ENCODE assay signal across 19 cellular contexts in the genomic region with DNA sequence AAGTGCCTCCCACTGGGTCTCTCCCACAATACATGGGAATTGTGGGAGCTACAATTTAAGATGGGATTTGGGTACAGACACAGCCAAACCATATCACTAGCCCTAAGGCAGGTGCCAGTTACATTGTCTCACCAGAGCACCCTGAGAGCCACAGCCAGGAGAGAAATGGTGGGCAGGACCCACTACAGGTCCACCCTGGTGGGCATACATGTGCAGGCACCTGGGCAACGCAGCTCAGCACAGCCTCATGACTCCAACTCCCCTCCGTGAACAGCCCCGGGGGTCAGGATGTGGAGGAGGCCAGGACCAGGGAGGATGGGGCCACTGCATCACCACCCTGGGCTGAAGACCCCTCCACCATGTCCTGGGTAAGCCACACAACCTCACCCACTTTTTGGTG.
"Had no signal": no experiment of that assay in that cellular context is flagged by ENCODE, and none has a peak within 500 bp of the region (broad histone marks: within the 10 kb centered on the region; RNA-seq: fewer than 3 reads in every experiment).

No MANE protein-coding gene starts in this region.

- H3K4me3 ChIP-seq: heart left ventricle, left ventricle myocardium inferior, mucosa of descending colon, right atrium auricular region, right lobe of liver, suprapubic skin, thoracic aorta, tibial artery, vagina had no signal

- DNase-seq: heart left ventricle; hypothalamus; immature natural killer cell; left ventricle myocardium inferior; midbrain; mucosa of descending colon; naive thymus-derived CD4-positive, alpha-beta T cell; nucleus accumbens; right lobe of liver; stimulated activated CD4-positive, alpha-beta T cell treated with anti-CD3 and anti-CD28 coated beads, Interleukin-4, amount 100 ng/mL, for 24 hours; stimulated activated naive CD4-positive, alpha-beta T cell; tibial artery had no signal

- ATAC-seq: heart left ventricle; mucosa of descending colon; naive thymus-derived CD4-positive, alpha-beta T cell; stimulated activated effector memory CD8-positive, alpha-beta T cell treated with anti-CD3 and anti-CD28 coated beads, Interleukin-12 subunit alpha, Interleukin-12 subunit beta, amount 100 ng/mL, for 72 hours had no signal

- H2AFZ ChIP-seq: parathyroid adenoma had no signal

- FAIRE-seq: islet of Langerhans had no signal

- H3K9me3 ChIP-seq: heart left ventricle, left ventricle myocardium inferior, right atrium auricular region, right lobe of liver, suprapubic skin, thoracic aorta, tibial artery, vagina had no signal

- H3K27me3 ChIP-seq: right atrium auricular region, right lobe of liver, vagina had no signal

- H3K36me3 ChIP-seq: heart left ventricle, left ventricle myocardium inferior, right atrium auricular region, right lobe of liver, suprapubic skin, thoracic aorta, tibial artery, vagina had no signal

- H3K27ac ChIP-seq: heart left ventricle, left ventricle myocardium inferior, parathyroid adenoma, right atrium auricular region, right lobe of liver, suprapubic skin, thoracic aorta, tibial artery, vagina had no signal

- H3K4me1 ChIP-seq: heart left ventricle, left ventricle myocardium inferior, parathyroid adenoma, right atrium auricular region, right lobe of liver, suprapubic skin, tibial artery, vagina had no signal

- H3K9ac ChIP-seq: parathyroid adenoma had no signal
